In genomic region chr12:23888396-23889068, GRCh38 we compare ENCODE assay signal across 1 cellular context.
TF ChIP-seq lines count a peak whose summit lies in the region.

No MANE protein-coding gene starts in this region.

TF ChIP-seq in GM23338, 12 proteins besides CTCF, POLR2A, EP300 and RAD21:
- TF ChIP-seq, protein P1, sequence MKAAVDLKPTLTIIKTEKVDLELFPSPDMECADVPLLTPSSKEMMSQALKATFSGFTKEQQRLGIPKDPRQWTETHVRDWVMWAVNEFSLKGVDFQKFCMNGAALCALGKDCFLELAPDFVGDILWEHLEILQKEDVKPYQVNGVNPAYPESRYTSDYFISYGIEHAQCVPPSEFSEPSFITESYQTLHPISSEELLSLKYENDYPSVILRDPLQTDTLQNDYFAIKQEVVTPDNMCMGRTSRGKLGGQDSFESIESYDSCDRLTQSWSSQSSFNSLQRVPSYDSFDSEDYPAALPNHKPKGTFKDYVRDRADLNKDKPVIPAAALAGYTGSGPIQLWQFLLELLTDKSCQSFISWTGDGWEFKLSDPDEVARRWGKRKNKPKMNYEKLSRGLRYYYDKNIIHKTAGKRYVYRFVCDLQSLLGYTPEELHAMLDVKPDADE (IDR thresholded peaks at IDR 0.05): no peak
